Comparison of ENCODE assay signal across 7 cellular contexts in the genomic region with DNA sequence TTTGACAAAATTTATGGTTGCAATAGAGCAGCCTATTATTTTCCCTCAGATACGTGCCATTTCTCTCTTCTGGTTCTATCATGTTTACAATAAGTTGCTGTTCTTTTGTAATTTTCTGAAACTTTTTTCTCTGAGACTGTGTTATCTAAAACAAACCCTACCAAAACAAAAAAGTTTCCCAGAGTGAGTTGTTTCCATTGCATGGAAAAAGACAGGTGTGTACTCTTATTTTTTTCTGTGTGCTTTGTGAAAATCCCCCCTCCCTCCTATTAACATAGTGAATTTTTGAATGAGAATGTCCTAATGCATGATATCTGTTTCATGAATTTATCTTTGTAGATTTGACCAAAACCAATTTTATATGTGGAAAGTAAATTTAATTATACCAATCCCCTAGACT.
"Had no signal": no experiment of that assay in that cellular context is flagged by ENCODE, and none has a peak within 500 bp of the region (broad histone marks: within the 10 kb centered on the region; RNA-seq: fewer than 3 reads in every experiment).

No MANE protein-coding gene starts in this region.

- ATAC-seq: GM12878 had no signal

- H3K4me3 ChIP-seq: GM12878 had no signal

- DNase-seq: GDM1, GF-D8 had no signal

- FAIRE-seq: G401.6, GM12878, GM12892, GM18507, GM19239 had no signal
